In genomic region chr4:123478859-123479345, GRCh38 we compare ENCODE assay signal across 9 cellular contexts.
A peak's percentile ranks its signal among the peaks of the same experiment; 100 is the strongest.
DNase-seq lines count a peak whose midpoint lies in the region; ATAC-seq and TF ChIP-seq lines count a peak whose summit lies in the region.
"Had no signal": no experiment of that assay in that cellular context is flagged by ENCODE, and none has a peak within 500 bp of the region (broad histone marks: within the 10 kb centered on the region; RNA-seq: fewer than 3 reads in every experiment).

No MANE protein-coding gene starts in this region.

- H3K9me3 ChIP-seq in stomach: no peaks in the 10 kb centered on the region

- H3K27me3 Mint-ChIP-seq in T-helper 2 cell treated with Interferon-gamma antibody and Interleukin-4, amounts not matched to agents 5 μg/mL and 100 μg/mL, for 36 hours (ENCODE audit: low read depth): no peaks in the 10 kb centered on the region
- no peaks in the 10 kb centered on the region for H3K27me3 Mint-ChIP-seq in activated T-helper 2 cell treated with anti-CD3 and anti-CD28 coated beads, Interferon-gamma antibody, Interleukin-2, Interleukin-4, amounts not matched to agents 10 μg/mL and 5 μg/mL and 100 μg/mL, durations not matched to agents 14 hours and 24 hours and 36 hours (ENCODE audit: low read depth)

- H3K9me3 Mint-ChIP-seq in T-helper 2 cell treated with Interferon-gamma antibody and Interleukin-4, amounts not matched to agents 5 μg/mL and 100 μg/mL, for 36 hours: no peaks in the 10 kb centered on the region
- no peaks in the 10 kb centered on the region for H3K9me3 Mint-ChIP-seq in activated T-helper 2 cell treated with anti-CD3 and anti-CD28 coated beads, Interferon-gamma antibody, Interleukin-2, Interleukin-4, amounts not matched to agents 10 μg/mL and 5 μg/mL and 100 μg/mL, durations not matched to agents 14 hours and 24 hours and 36 hours

- H3K4me3 Mint-ChIP-seq in T-helper 2 cell treated with Interferon-gamma antibody and Interleukin-4, amounts not matched to agents 5 μg/mL and 100 μg/mL, for 36 hours: peak overlapping the region; percentile 66
- H3K4me3 Mint-ChIP-seq in activated T-helper 2 cell treated with anti-CD3 and anti-CD28 coated beads, Interferon-gamma antibody, Interleukin-2, Interleukin-4, amounts not matched to agents 10 μg/mL and 5 μg/mL and 100 μg/mL, durations not matched to agents 14 hours and 24 hours and 36 hours (ENCODE audit: low read depth): peak overlapping the region; percentile 23

- H3K4me3 ChIP-seq in stomach: no peak overlapping the region

- TF ChIP-seq CTCF in stomach (IDR thresholded peaks at IDR 0.05): no peak

- peak overlapping the region; percentile 19 to 70 (median 57) for H3K27ac ChIP-seq in stomach

- no peak for TF ChIP-seq POLR2A in stomach (IDR thresholded peaks at IDR 0.05)

- ATAC-seq in GM21381 (IDR thresholded peaks at IDR 0.05; ENCODE audit: unreplicated experiment): no peak

- H3K36me3 ChIP-seq in stomach: no peaks in the 10 kb centered on the region

- no peak overlapping the region for H3K27ac Mint-ChIP-seq in T-helper 2 cell treated with Interferon-gamma antibody and Interleukin-4, amounts not matched to agents 5 μg/mL and 100 μg/mL, for 36 hours
- H3K27ac Mint-ChIP-seq in activated T-helper 2 cell treated with anti-CD3 and anti-CD28 coated beads, Interferon-gamma antibody, Interleukin-2, Interleukin-4, amounts not matched to agents 10 μg/mL and 5 μg/mL and 100 μg/mL, durations not matched to agents 14 hours and 24 hours and 36 hours: peak overlapping the region; percentile 57

- peaks cover 23% of the 10 kb centered on the region for H3K4me1 Mint-ChIP-seq in T-helper 2 cell treated with Interferon-gamma antibody and Interleukin-4, amounts not matched to agents 5 μg/mL and 100 μg/mL, for 36 hours (ENCODE audit: low read depth)
- H3K4me1 Mint-ChIP-seq in activated T-helper 2 cell treated with anti-CD3 and anti-CD28 coated beads, Interferon-gamma antibody, Interleukin-2, Interleukin-4, amounts not matched to agents 10 μg/mL and 5 μg/mL and 100 μg/mL, durations not matched to agents 14 hours and 24 hours and 36 hours (ENCODE audit: low read depth): peaks cover 49% of the 10 kb centered on the region

- H3K4me1 ChIP-seq in stomach: peaks cover 3 to 24% (median 12%) of the 10 kb centered on the region in 4 donors

- no peaks in the 10 kb centered on the region for H3K27me3 ChIP-seq in stomach

- 21 to 41% (median 27%) methylated on average over 6 of the region's 6 CpGs for WGBS in stomach, 5 donors

- no peak for TF ChIP-seq EP300 in stomach (IDR thresholded peaks at IDR 0.05)

- intact Hi-C loops in activated T-helper 2 cell treated with anti-CD3 and anti-CD28 coated beads, Interferon-gamma antibody, Interleukin-2, Interleukin-4, amounts not matched to agents 10 μg/mL and 5 μg/mL and 100 μg/mL, durations not matched to agents 14 hours and 24 hours and 36 hours (cut with micrococcal nuclease): loop anchor here (1.0 to 10.0 kb wide), 5 partner anchors 10 to 178 kb away; no protein-coding TSS in a partner anchor
- intact Hi-C loops in stomach (cut with DNase I; ENCODE audit: low total_unique reads): no loop called here

- DNase-seq in T-helper 2 cell treated with Interferon-gamma antibody and Interleukin-4, amounts not matched to agents 5 μg/mL and 100 μg/mL, for 36 hours (ENCODE audit: low spot score): no peak
- DNase-seq in T-helper 2 cell (no peak), kidney glomerular epithelial cell (lab: John Stamatoyannopoulos, UW) (peak; percentile 67), stomach (peak; percentile 72), DMS 273 (lab: John Stamatoyannopoulos, UW; ENCODE audit: unreplicated experiment) (no peak), MV-4-11 (lab: John Stamatoyannopoulos, UW) (no peak)
- DNase-seq in activated T-helper 2 cell treated with anti-CD3 and anti-CD28 coated beads, Interferon-gamma antibody, Interleukin-2, Interleukin-4, amounts not matched to agents 10 μg/mL and 5 μg/mL and 100 μg/mL, durations not matched to agents 14 hours and 24 hours and 36 hours (ENCODE audit: low spot score): no peak
- DNase-seq: AML-193 had no signal

- no peaks in the 10 kb centered on the region for H3K36me3 Mint-ChIP-seq in T-helper 2 cell treated with Interferon-gamma antibody and Interleukin-4, amounts not matched to agents 5 μg/mL and 100 μg/mL, for 36 hours (ENCODE audit: low read depth)
- H3K36me3 Mint-ChIP-seq in activated T-helper 2 cell treated with anti-CD3 and anti-CD28 coated beads, Interferon-gamma antibody, Interleukin-2, Interleukin-4, amounts not matched to agents 10 μg/mL and 5 μg/mL and 100 μg/mL, durations not matched to agents 14 hours and 24 hours and 36 hours (ENCODE audit: low read depth): no peaks in the 10 kb centered on the region

Comparison
In these comparisons a context has a peak if more than half of its experiments do, and no peak if none do; other contexts are left out.
1. DNase-seq: peak in kidney glomerular epithelial cell (single experiment) and stomach (single experiment); none in T-helper 2 cell treated with Interferon-gamma antibody and Interleukin-4, amounts not matched to agents 5 μg/mL and 100 μg/mL, for 36 hours (single experiment), T-helper 2 cell (0 of 5), activated T-helper 2 cell treated with anti-CD3 and anti-CD28 coated beads, Interferon-gamma antibody, Interleukin-2, Interleukin-4, amounts not matched to agents 10 μg/mL and 5 μg/mL and 100 μg/mL, durations not matched to agents 14 hours and 24 hours and 36 hours (single experiment), DMS 273 (single experiment) and MV-4-11 (single experiment).